Comparison of ENCODE assay signal across 8 cellular contexts in genomic region chr20:51562027-51562333, GRCh38. TPM values are rescaled to one million over a fixed set of nuclear protein-coding genes. Genes with fewer than 3 reads are reported as not detected.
DNase-seq lines count a peak whose midpoint lies in the region; ATAC-seq and TF ChIP-seq lines count a peak whose summit lies in the region.

No MANE protein-coding gene starts in this region.

- no peaks in the 10 kb centered on the region for H3K36me3 Mint-ChIP-seq in activated naive CD4-positive, alpha-beta T cell treated with anti-CD3 and anti-CD28 coated beads for 36 hours (ENCODE audit: low read depth)
- H3K36me3 Mint-ChIP-seq in type B pancreatic cell = no peaks in the 10 kb centered on the region

- intact Hi-C loops in activated naive CD4-positive, alpha-beta T cell treated with anti-CD3 and anti-CD28 coated beads for 36 hours (cut with micrococcal nuclease) = loop anchor here (2.0 kb wide), 1 partner anchor 19 kb away; the partner anchor contains the start of gene NFATC2
- intact Hi-C loops in body of pancreas (cut with DNase I) (no loop called here), lower lobe of right lung (cut with DNase I) (no loop called here)

- ATAC-seq in body of pancreas = peak; percentile 6
- ATAC-seq in lower lobe of right lung = no peak
- no peak for ATAC-seq in GM19397 (IDR thresholded peaks at IDR 0.05; ENCODE audit: unreplicated experiment)

- TF ChIP-seq POLR2A in body of pancreas (IDR thresholded peaks at IDR 0.05) = no peak

- CTCF ChIA-PET in activated naive CD4-positive, alpha-beta T cell treated with anti-CD3 and anti-CD28 coated beads for 36 hours (lab: Charles Lee) = no interaction called here

- H3K27me3 ChIP-seq in body of pancreas (peaks cover 0 to 22% of the 10 kb centered on the region in 2 donors), lower lobe of right lung (ENCODE audit: low read depth) (peaks cover 51% of the 10 kb centered on the region)

- peaks cover 23% of the 10 kb centered on the region for H3K4me1 Mint-ChIP-seq in activated naive CD4-positive, alpha-beta T cell treated with anti-CD3 and anti-CD28 coated beads for 36 hours (ENCODE audit: low read depth)
- peaks cover 29% of the 10 kb centered on the region for H3K4me1 Mint-ChIP-seq in type B pancreatic cell (ENCODE audit: unreplicated experiment)

- TF ChIP-seq CTCF in body of pancreas (IDR thresholded peaks at IDR 0.05) = no peak
- no peak for TF ChIP-seq CTCF in lower lobe of right lung (IDR thresholded peaks at IDR 0.05)
- TF ChIP-seq CTCF in type B pancreatic cell (conservative IDR thresholded peaks at IDR 0.05) = no peak

- H3K4me3 ChIP-seq in body of pancreas = no peak overlapping the region
- peak overlapping the region; percentile 55 for H3K4me3 ChIP-seq in lower lobe of right lung

- H3K27ac ChIP-seq in body of pancreas = peak overlapping the region; percentile 30 to 67 (median 41)
- peak overlapping the region; percentile 84 for H3K27ac ChIP-seq in lower lobe of right lung

- H3K9me3 ChIP-seq in body of pancreas = no peaks in the 10 kb centered on the region
- H3K9me3 ChIP-seq in lower lobe of right lung = no peaks in the 10 kb centered on the region

- H3K36me3 ChIP-seq in body of pancreas (replicated peaks in 1 of 2; ENCODE audit: insufficient read depth in 1 of 2, low read depth in 2 of 2) = no peaks in the 10 kb centered on the region
- H3K36me3 ChIP-seq in lower lobe of right lung = no peaks in the 10 kb centered on the region

- H3K27ac Mint-ChIP-seq in activated naive CD4-positive, alpha-beta T cell treated with anti-CD3 and anti-CD28 coated beads for 36 hours = no peak overlapping the region
- no peak overlapping the region for H3K27ac Mint-ChIP-seq in type B pancreatic cell

- H3K4me3 Mint-ChIP-seq in activated naive CD4-positive, alpha-beta T cell treated with anti-CD3 and anti-CD28 coated beads for 36 hours = peak overlapping the region; percentile 47
- peak overlapping the region; percentile 84 for H3K4me3 Mint-ChIP-seq in type B pancreatic cell

- WGBS in body of pancreas, 2 donors = 2 to 3% methylated on average over 10 of the region's 10 CpGs

- H3K9me3 Mint-ChIP-seq in activated naive CD4-positive, alpha-beta T cell treated with anti-CD3 and anti-CD28 coated beads for 36 hours = no peaks in the 10 kb centered on the region
- H3K9me3 Mint-ChIP-seq in type B pancreatic cell = no peaks in the 10 kb centered on the region

- H3K27me3 Mint-ChIP-seq in activated naive CD4-positive, alpha-beta T cell treated with anti-CD3 and anti-CD28 coated beads for 36 hours (ENCODE audit: low read depth) = peaks cover 53% of the 10 kb centered on the region
- H3K27me3 Mint-ChIP-seq in type B pancreatic cell = peaks cover 63% of the 10 kb centered on the region

- DNase-seq in activated naive CD4-positive, alpha-beta T cell treated with anti-CD3 and anti-CD28 coated beads for 36 hours = no peak
- DNase-seq in activated naive CD4-positive, alpha-beta T cell treated with anti-CD3 and anti-CD28 coated beads, Interleukin-2, amount 50 U/mL, for 16 hours = no peak
- DNase-seq in body of pancreas = no peak
- DNase-seq in lower lobe of right lung = no peak
- DNase-seq in type B pancreatic cell (ENCODE audit: extremely low spot score, unreplicated experiment) = no peak
- DNase-seq in NCI-H187 treated with DMSO at 0.1 percent for 48 hours (lab: John Stamatoyannopoulos, UW) = no peak
- DNase-seq in NCI-H1694 treated with DMSO at 0.1 percent for 48 hours (lab: John Stamatoyannopoulos, UW) = no peak

- H3K4me1 ChIP-seq in body of pancreas (peaks cover 38% of the 10 kb centered on the region), lower lobe of right lung (peaks cover 34% of the 10 kb centered on the region)

RNA-seq across cellular contexts. Expression of gene NFATC2, which starts 19.5 kb away (rescaled TPM):
- 10 to 100 TPM; 15.7 to 17.4 TPM for total RNA-seq in activated naive CD4-positive, alpha-beta T cell treated with anti-CD3 and anti-CD28 coated beads for 36 hours
- total RNA-seq in body of pancreas (1 to 10 TPM; 4.9 to 7.6 TPM), lower lobe of right lung (6.6 TPM), type B pancreatic cell (ENCODE audit: low replicate concordance) (4.8 and 9.5 TPM in 2 replicates)
